19 cellular contexts compared by ENCODE assay signal in genomic region chr2:179773986-179774385, GRCh38.
DNase-seq lines count a peak whose midpoint lies in the region; ATAC-seq, FAIRE-seq and TF ChIP-seq lines count a peak whose summit lies in the region.
"Had no signal": no experiment of that assay in that cellular context is flagged by ENCODE, and none has a peak within 500 bp of the region (broad histone marks: within the 10 kb centered on the region; RNA-seq: fewer than 3 reads in every experiment).

No MANE protein-coding gene starts in this region.

- H3K4me3 ChIP-seq in K562 (no peak overlapping the region), trophoblast cell (ENCODE audit: low read depth, low read length) (no peak overlapping the region), upper lobe of right lung (no peak overlapping the region), osteoblast (ENCODE audit: insufficient read depth, low read length) (no peak overlapping the region)
- H3K4me3 ChIP-seq: A549, GM23338 had no signal

- in situ Hi-C loops in K562 (cut with MboI): no loop called here
- in situ Hi-C loops in GM13976 (cut with MboI; ENCODE audit: low sequenced_read_pairs, unreplicated experiment): no loop called here

- intact Hi-C loops in K562 (cut with micrococcal nuclease): no loop called here
- intact Hi-C loops in upper lobe of right lung (cut with DNase I): no loop called here

- H3K9me3 ChIP-seq in K562 (replicated peaks; ENCODE audit: control insufficient read depth, insufficient read depth, low read depth, low read length) (no peaks in the 10 kb centered on the region), trophoblast cell (ENCODE audit: insufficient read depth, low read depth, low read length) (no peaks in the 10 kb centered on the region), upper lobe of right lung (no peaks in the 10 kb centered on the region), osteoblast (ENCODE audit: low read depth, low read length) (no peaks in the 10 kb centered on the region)
- H3K9me3 ChIP-seq: A549, BE2C had no signal

- FAIRE-seq in HTR-8/SVneo (lab: Jason Lieb, UNC): peak; percentile 91
- FAIRE-seq in K562 (lab: Jason Lieb, UNC): no peak
- FAIRE-seq: A549, D721Med, GM12892 had no signal

- CTCF ChIA-PET in K562 (lab: Yijun Ruan, JAX; ENCODE audit: low intra/inter-chr PET ratio): no interaction called here

- no peak for TF ChIP-seq RAD21 in K562 (CRISPR knock-in tag; conservative IDR thresholded peaks at IDR 0.05 in 1 of 2, IDR thresholded peaks at IDR 0.05 in 1 of 2)

- TF ChIP-seq CTCF in K562 (IDR thresholded peaks at IDR 0.05 in 2 of 3, conservative IDR thresholded peaks at IDR 0.05 in 1 of 3; ENCODE audit: insufficient read depth in 2 of 3, low read depth in 1 of 3, low read length in 3 of 3) (no peak), upper lobe of right lung (IDR thresholded peaks at IDR 0.05) (no peak), GM13976 (IDR thresholded peaks at IDR 0.05; ENCODE audit: borderline replicate concordance, control extremely low read depth, extremely low read depth, insufficient read depth, missing control alignments) (no peak), osteoblast (IDR thresholded peaks at IDR 0.05; ENCODE audit: extremely low read depth, low read depth, low read length) (no peak)

- no TSS peak for BruUV-seq in K562 (replicated peaks; lab: Mats Ljungman, UMichigan)

- H3K79me2 ChIP-seq in K562 (ENCODE audit: control insufficient read depth, insufficient read depth, low read length) (no peaks in the 10 kb centered on the region), trophoblast cell (ENCODE audit: control insufficient read depth, insufficient read depth, low read length, poor library complexity) (no peaks in the 10 kb centered on the region), osteoblast (ENCODE audit: insufficient read depth, low read length) (no peaks in the 10 kb centered on the region)

- ATAC-seq in K562 (no peak), upper lobe of right lung (peak; percentile 39)
- ATAC-seq: A549, GM23338 had no signal

- no peak overlapping the region for H2AK5ac ChIP-seq in trophoblast cell (ENCODE audit: low read length)

- TF ChIP-seq EP300 in K562 (IDR thresholded peaks at IDR 0.05; ENCODE audit: low read length): no peak

- H4K8ac ChIP-seq in trophoblast cell (ENCODE audit: low read depth, low read length): no peak overlapping the region

- H3K4ac ChIP-seq in trophoblast cell (ENCODE audit: low read depth, low read length): no peak overlapping the region

- H4K91ac ChIP-seq in trophoblast cell (ENCODE audit: low read depth, low read length): no peak overlapping the region

- H3K79me1 ChIP-seq in trophoblast cell (ENCODE audit: low read length): no peaks in the 10 kb centered on the region

- H3K27me3 ChIP-seq in K562 (ENCODE audit: control insufficient read depth in 2 of 2, insufficient read depth in 2 of 2, low read length in 2 of 2) (no peaks in the 10 kb centered on the region), trophoblast cell (ENCODE audit: insufficient read depth, low read length) (no peaks in the 10 kb centered on the region), upper lobe of right lung (no peaks in the 10 kb centered on the region), osteoblast (ENCODE audit: insufficient read depth, low read length) (peaks cover 7% of the 10 kb centered on the region)
- H3K27me3 ChIP-seq: BE2C had no signal

- H2AFZ ChIP-seq in K562 (ENCODE audit: low read depth, low read length) (no peak overlapping the region), trophoblast cell (ENCODE audit: insufficient read depth, low read length, poor library complexity) (no peak overlapping the region), osteoblast (ENCODE audit: low read length) (no peak overlapping the region)
- H2AFZ ChIP-seq: GM23338 had no signal

- H4K20me1 ChIP-seq in K562 (replicated peaks; ENCODE audit: control insufficient read depth, insufficient read depth, low read length): no peaks in the 10 kb centered on the region
- H4K20me1 ChIP-seq in osteoblast (ENCODE audit: insufficient read depth, low read length): no peaks in the 10 kb centered on the region

- POLR2A ChIA-PET in K562 (lab: Yijun Ruan, JAX): no interaction called here

- DNase-seq in HTR-8/SVneo (ENCODE audit: insufficient read length, low spot score) (no peak), K562 (ENCODE audit: extremely low read depth in 1 of 4, low spot score in 3 of 4) (no peak), trophoblast cell (no peak), upper lobe of right lung (no peak), GM13976 (ENCODE audit: low spot score) (no peak), osteoblast (ENCODE audit: insufficient read length, low spot score, missing footprints) (no peak), H4 (ENCODE audit: low spot score) (no peak)
- DNase-seq: BE2C; CD4-positive, alpha-beta memory T cell; COR-L47; DND-41; GDM1; H9; KG1 had no signal

- H4K12ac ChIP-seq in trophoblast cell (ENCODE audit: low read depth, low read length): no peak overlapping the region

- TF ChIP-seq POLR2A in K562 (conservative IDR thresholded peaks at IDR 0.05): no peak

- H3K27ac ChIP-seq in K562 (ENCODE audit: extremely low read depth, low read depth, low read length) (no peak overlapping the region), trophoblast cell (ENCODE audit: low read depth, low read length) (no peak overlapping the region), upper lobe of right lung (no peak overlapping the region), osteoblast (ENCODE audit: low read depth, low read length) (no peak overlapping the region)
- H3K27ac ChIP-seq: A549, C4-2B had no signal

- 50% methylated on average over 4 of the region's 4 CpGs for WGBS in K562 (ENCODE audit: insufficient coverage, low coverage, missing lambda C conversion rate)
- WGBS in trophoblast cell (ENCODE audit: extremely low coverage, insufficient coverage, insufficient read length): 100% methylated on average over 3 of the region's 4 CpGs

- peak overlapping the region; percentile 92 for H3K23ac ChIP-seq in trophoblast cell (ENCODE audit: low read length)

- no peak overlapping the region for H2BK5ac ChIP-seq in trophoblast cell (ENCODE audit: low read depth, low read length, poor library complexity)

- H2BK120ac ChIP-seq in trophoblast cell (ENCODE audit: insufficient read depth, low read length, poor library complexity): no peak overlapping the region

- no peak overlapping the region for H3K14ac ChIP-seq in trophoblast cell (ENCODE audit: low read length)

- H3K9ac ChIP-seq in K562 (ENCODE audit: insufficient read depth in 1 of 2, low read depth in 2 of 2, low read length in 2 of 2): no peak overlapping the region
- no peak overlapping the region for H3K9ac ChIP-seq in trophoblast cell (ENCODE audit: low read length)

- H3K4me2 ChIP-seq in K562 (ENCODE audit: insufficient read depth, low read length) (no peak overlapping the region), trophoblast cell (ENCODE audit: low read length) (no peak overlapping the region), osteoblast (ENCODE audit: insufficient read depth, low read length) (no peak overlapping the region)
- H3K4me2 ChIP-seq: A549, GM23338 had no signal

- no peaks in the 10 kb centered on the region for H3K9me1 ChIP-seq in K562 (ENCODE audit: control insufficient read depth, insufficient read depth, low read length)

- H3K18ac ChIP-seq in trophoblast cell (ENCODE audit: low read length): no peak overlapping the region

- H3K36me3 ChIP-seq in K562 (ENCODE audit: control insufficient read depth, insufficient read depth, low read length) (no peaks in the 10 kb centered on the region), trophoblast cell (ENCODE audit: control insufficient read depth in 1 of 2, insufficient read depth in 2 of 2, low read length in 2 of 2) (no peaks in the 10 kb centered on the region), upper lobe of right lung (no peaks in the 10 kb centered on the region), osteoblast (ENCODE audit: insufficient read depth, low read length) (no peaks in the 10 kb centered on the region)
- H3K36me3 ChIP-seq: BE2C had no signal

- H3K4me1 ChIP-seq in K562 (replicated peaks in 1 of 2; ENCODE audit: control insufficient read depth in 2 of 2, insufficient read depth in 2 of 2, low read length in 2 of 2) (no peaks in the 10 kb centered on the region), trophoblast cell (ENCODE audit: control insufficient read depth in 1 of 2, insufficient read depth in 2 of 2, low read length in 2 of 2) (no peaks in the 10 kb centered on the region), upper lobe of right lung (no peaks in the 10 kb centered on the region), osteoblast (ENCODE audit: insufficient read depth, low read length) (peaks cover 2% of the 10 kb centered on the region)
- H3K4me1 ChIP-seq: A549, BE2C had no signal

- H2BK12ac ChIP-seq in trophoblast cell (ENCODE audit: low read length): no peak overlapping the region

TF ChIP-seq in K562, 482 proteins besides CTCF, POLR2A, EP300 and RAD21 (continues in another document):
- no peak for TF ChIP-seq NFRKB (IDR thresholded peaks at IDR 0.05; ENCODE audit: low read depth)
- no peak for TF ChIP-seq MCM2 (IDR thresholded peaks at IDR 0.05; ENCODE audit: low read depth)
- TF ChIP-seq SMARCE1 (IDR thresholded peaks at IDR 0.05): no peak
- TF ChIP-seq KDM5B (IDR thresholded peaks at IDR 0.05; ENCODE audit: insufficient replicate concordance, low read depth, low read length): no peak
- TF ChIP-seq XRCC4 (IDR thresholded peaks at IDR 0.05; ENCODE audit: extremely low read depth, insufficient read depth, insufficient read length): no peak
- TF ChIP-seq ZNF253 (CRISPR knock-in tag; conservative IDR thresholded peaks at IDR 0.05): no peak
- TF ChIP-seq MCM3 (IDR thresholded peaks at IDR 0.05): 0 out of 2 replicates have a peak, but pooled peaks have one; percentile 11
- peak; percentile 37 for TF ChIP-seq PHF20 (IDR thresholded peaks at IDR 0.05; ENCODE audit: partially characterized antibody)
- 0 out of 2 replicates have a peak, but pooled peaks have one; percentile 21 for TF ChIP-seq HBP1 (CRISPR knock-in tag; IDR thresholded peaks at IDR 0.05)
